ENCODE assay signal across 22 cellular contexts in the genomic region with DNA sequence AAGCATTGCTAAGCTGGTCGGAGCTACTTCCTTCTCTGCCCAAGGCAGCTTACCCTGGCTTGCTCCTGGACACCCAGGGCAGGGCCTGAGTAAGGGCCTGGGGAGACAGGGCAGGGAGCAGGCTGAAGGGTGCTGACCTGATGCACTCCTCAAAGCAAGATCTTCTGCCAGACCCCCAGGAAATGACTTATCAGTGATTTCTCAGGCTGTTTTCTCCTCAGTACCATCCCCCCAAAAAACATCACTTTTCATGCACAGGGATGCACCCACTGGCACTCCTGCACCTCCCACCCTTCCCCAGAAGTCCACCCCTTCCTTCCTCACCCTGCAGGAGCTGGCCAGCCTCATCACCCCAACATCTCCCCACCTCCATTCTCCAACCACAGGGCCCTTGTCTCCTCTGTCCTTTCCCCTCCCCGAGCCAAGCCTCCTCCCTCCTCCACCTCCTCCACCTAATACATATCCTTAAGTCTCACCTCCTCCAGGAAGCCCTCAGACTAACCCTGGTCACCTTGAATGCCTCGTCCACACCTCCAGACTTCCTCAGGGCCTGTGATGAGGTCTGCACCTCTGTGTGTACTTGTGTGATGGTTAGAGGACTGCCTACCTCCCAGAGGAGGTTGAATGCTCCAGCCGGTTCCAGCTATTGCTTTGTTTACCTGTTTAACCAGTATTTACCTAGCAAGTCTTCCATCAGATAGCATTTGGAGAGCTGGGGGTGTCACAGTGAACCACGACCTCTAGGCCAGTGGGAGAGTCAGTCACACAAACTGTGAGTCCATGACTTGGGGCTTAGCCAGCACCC. TPM values are rescaled to one million over a fixed set of nuclear protein-coding genes. Genes with fewer than 3 reads are reported as not detected.
DNase-seq lines count a peak whose midpoint lies in the region; ATAC-seq and TF ChIP-seq lines count a peak whose summit lies in the region.
"Had no signal": no experiment of that assay in that cellular context is flagged by ENCODE, and none has a peak within 500 bp of the region (broad histone marks: within the 10 kb centered on the region; RNA-seq: fewer than 3 reads in every experiment).

No MANE protein-coding gene starts in this region.

- ATAC-seq in stimulated activated effector memory CD8-positive, alpha-beta T cell treated with anti-CD3 and anti-CD28 coated beads, Interleukin-12 subunit alpha, Interleukin-12 subunit beta, amount 100 ng/mL, for 72 hours, result no peak
- ATAC-seq in HG03025 (IDR thresholded peaks at IDR 0.05; ENCODE audit: low FRiP score, unreplicated experiment), result no peak

- H3K27ac Mint-ChIP-seq in activated naive CD4-positive, alpha-beta T cell treated with anti-CD3 and anti-CD28 coated beads, Interleukin-2, amount 10 ng/mL, durations not matched to agents 7 days and 5 days, result peak overlapping the region; percentile 33
- no peak overlapping the region for H3K27ac Mint-ChIP-seq in stimulated activated effector memory CD8-positive, alpha-beta T cell treated with anti-CD3 and anti-CD28 coated beads, Interleukin-12 subunit alpha, Interleukin-12 subunit beta, amount 100 ng/mL, for 72 hours
- no peak overlapping the region for H3K27ac Mint-ChIP-seq in Calu3 (ENCODE audit: unreplicated experiment)
- H3K27ac Mint-ChIP-seq: activated T-helper 17 cell treated with anti-CD3 and anti-CD28 coated beads, Interleukin-2, amount 50 U/mL, for 72 hours; HFFc6 had no signal

- H3K9me3 Mint-ChIP-seq in activated naive CD4-positive, alpha-beta T cell treated with anti-CD3 and anti-CD28 coated beads, Interleukin-2, amount 10 ng/mL, durations not matched to agents 7 days and 5 days, result no peaks in the 10 kb centered on the region
- no peaks in the 10 kb centered on the region for H3K9me3 Mint-ChIP-seq in stimulated activated effector memory CD8-positive, alpha-beta T cell treated with anti-CD3 and anti-CD28 coated beads, Interleukin-12 subunit alpha, Interleukin-12 subunit beta, amount 100 ng/mL, for 72 hours
- no peaks in the 10 kb centered on the region for H3K9me3 Mint-ChIP-seq in Calu3 (ENCODE audit: low read depth, unreplicated experiment)
- H3K9me3 Mint-ChIP-seq: activated T-helper 17 cell treated with anti-CD3 and anti-CD28 coated beads, Interleukin-2, amount 50 U/mL, for 72 hours; HFFc6 had no signal

- intact Hi-C loops in Calu3 (cut with micrococcal nuclease; ENCODE audit: unreplicated experiment), result no loop called here

- no peaks in the 10 kb centered on the region for H3K36me3 Mint-ChIP-seq in activated naive CD4-positive, alpha-beta T cell treated with anti-CD3 and anti-CD28 coated beads, Interleukin-2, amount 10 ng/mL, durations not matched to agents 7 days and 5 days
- H3K36me3 Mint-ChIP-seq in stimulated activated effector memory CD8-positive, alpha-beta T cell treated with anti-CD3 and anti-CD28 coated beads, Interleukin-12 subunit alpha, Interleukin-12 subunit beta, amount 100 ng/mL, for 72 hours, result no peaks in the 10 kb centered on the region
- peaks cover 14% of the 10 kb centered on the region for H3K36me3 Mint-ChIP-seq in Calu3 (ENCODE audit: insufficient read depth, unreplicated experiment)

- no TSS peak for BruUV-seq in Calu3 (replicated peaks; lab: Mats Ljungman, UMichigan)

- H3K4me3 Mint-ChIP-seq in activated naive CD4-positive, alpha-beta T cell treated with anti-CD3 and anti-CD28 coated beads, Interleukin-2, amount 10 ng/mL, durations not matched to agents 7 days and 5 days, result peak overlapping the region; percentile 27
- H3K4me3 Mint-ChIP-seq in stimulated activated effector memory CD8-positive, alpha-beta T cell treated with anti-CD3 and anti-CD28 coated beads, Interleukin-12 subunit alpha, Interleukin-12 subunit beta, amount 100 ng/mL, for 72 hours, result peak overlapping the region; percentile 8
- H3K4me3 Mint-ChIP-seq in Calu3 (ENCODE audit: low read depth, unreplicated experiment), result no peak overlapping the region
- H3K4me3 Mint-ChIP-seq: HFFc6 had no signal

- CTCF ChIA-PET in activated naive CD4-positive, alpha-beta T cell treated with anti-CD3 and anti-CD28 coated beads, Interleukin-2, amount 10 ng/mL, durations not matched to agents 7 days and 5 days (lab: Charles Lee), result no interaction called here
- CTCF ChIA-PET in Calu3 (lab: Charles Lee), result interaction anchor here (1.7 kb wide), 1 partner anchor 187 kb away, joined by 6 read pairs; no protein-coding TSS in a partner anchor

- no peak for TF ChIP-seq CTCF in Calu3 (IDR thresholded peaks at IDR 0.05; ENCODE audit: unreplicated experiment)

- H3K27me3 Mint-ChIP-seq in activated naive CD4-positive, alpha-beta T cell treated with anti-CD3 and anti-CD28 coated beads, Interleukin-2, amount 10 ng/mL, durations not matched to agents 7 days and 5 days, result peaks cover 85% of the 10 kb centered on the region
- H3K27me3 Mint-ChIP-seq in Calu3 (ENCODE audit: unreplicated experiment), result peaks cover 73% of the 10 kb centered on the region

- DNase-seq in activated naive CD4-positive, alpha-beta T cell treated with anti-CD3 and anti-CD28 coated beads, Interleukin-2, amount 10 ng/mL, durations not matched to agents 7 days and 5 days, result no peak
- no peak for DNase-seq in activated naive CD4-positive, alpha-beta T cell (lab: John Stamatoyannopoulos, UW)
- DNase-seq in NCI-H69 (lab: John Stamatoyannopoulos, UW) (peak; percentile 24), epidermal melanocyte (ENCODE audit: insufficient read length, low spot score) (peak; percentile 18), Kasumi-1 (lab: John Stamatoyannopoulos, UW) (no peak), Calu3 (no peak)
- no peak for DNase-seq in stimulated activated effector memory CD8-positive, alpha-beta T cell treated with anti-CD3 and anti-CD28 coated beads, Interleukin-12 subunit alpha, Interleukin-12 subunit beta, amount 100 ng/mL, for 72 hours (ENCODE audit: low spot score in 2 of 2)
- DNase-seq: activated CD4-positive, CD25-positive, alpha-beta regulatory T cell; amniotic stem cell; cerebellar nuclear complex; DND-41; HFFc6; left ventricle myocardium inferior; mucosa of descending colon; NCI-H1105; NCI-H2081; NCI-H524 treated with DMSO at 0.1 percent for 48 hours; occipital lobe had no signal

- H3K4me1 Mint-ChIP-seq in activated naive CD4-positive, alpha-beta T cell treated with anti-CD3 and anti-CD28 coated beads, Interleukin-2, amount 10 ng/mL, durations not matched to agents 7 days and 5 days, result peaks cover 29% of the 10 kb centered on the region
- H3K4me1 Mint-ChIP-seq in stimulated activated effector memory CD8-positive, alpha-beta T cell treated with anti-CD3 and anti-CD28 coated beads, Interleukin-12 subunit alpha, Interleukin-12 subunit beta, amount 100 ng/mL, for 72 hours, result peaks cover 5% of the 10 kb centered on the region
- H3K4me1 Mint-ChIP-seq in Calu3 (ENCODE audit: low read depth, unreplicated experiment), result peaks cover 4% of the 10 kb centered on the region
- H3K4me1 Mint-ChIP-seq: activated T-helper 17 cell treated with anti-CD3 and anti-CD28 coated beads, Interleukin-2, amount 50 U/mL, for 72 hours had no signal

RNA-seq across cellular contexts. Expression of a gene that starts 1.1 kb away (rescaled TPM):
- total RNA-seq in Calu3 (2022), result not detected in 2 replicates
- total RNA-seq: activated T-helper 17 cell treated with anti-CD3 and anti-CD28 coated beads, Interleukin-2, amount 50 U/mL, for 72 hours; HFFc6 had no signal

RNA-seq across cellular contexts. Expression of a gene that starts 2.7 kb away (rescaled TPM):
- total RNA-seq in Calu3 (2022), result not detected in 2 replicates
- total RNA-seq: activated T-helper 17 cell treated with anti-CD3 and anti-CD28 coated beads, Interleukin-2, amount 50 U/mL, for 72 hours; HFFc6 had no signal

RNA-seq across cellular contexts. Expression of a gene that starts 4.9 kb away (rescaled TPM):
- total RNA-seq in Calu3 (2022), result not detected in 2 replicates
- total RNA-seq: activated T-helper 17 cell treated with anti-CD3 and anti-CD28 coated beads, Interleukin-2, amount 50 U/mL, for 72 hours; left ventricle myocardium inferior; mucosa of descending colon; right cardiac atrium; suprapubic skin had no signal

RNA-seq across cellular contexts. Expression of a gene that starts 9.6 kb away (rescaled TPM):
- not detected in 2 replicates for total RNA-seq in Calu3 (2022)
- total RNA-seq: activated T-helper 17 cell treated with anti-CD3 and anti-CD28 coated beads, Interleukin-2, amount 50 U/mL, for 72 hours; HFFc6; left ventricle myocardium inferior; mucosa of descending colon; right cardiac atrium; suprapubic skin had no signal

RNA-seq across cellular contexts. Expression of a gene that starts 22.9 kb away (rescaled TPM):
- total RNA-seq in Calu3 (2022), result not detected in 2 replicates
- total RNA-seq: activated T-helper 17 cell treated with anti-CD3 and anti-CD28 coated beads, Interleukin-2, amount 50 U/mL, for 72 hours; HFFc6; left ventricle myocardium inferior; right cardiac atrium; suprapubic skin had no signal

Comparison
In these comparisons a context has a peak if more than half of its experiments do, and no peak if none do; other contexts are left out.
1. DNase-seq: peak in NCI-H69 (single experiment) and epidermal melanocyte (single experiment); none in activated naive CD4-positive, alpha-beta T cell treated with anti-CD3 and anti-CD28 coated beads, Interleukin-2, amount 10 ng/mL, durations not matched to agents 7 days and 5 days (single experiment), activated naive CD4-positive, alpha-beta T cell (0 of 4), stimulated activated effector memory CD8-positive, alpha-beta T cell treated with anti-CD3 and anti-CD28 coated beads, Interleukin-12 subunit alpha, Interleukin-12 subunit beta, amount 100 ng/mL, for 72 hours (0 of 2), Kasumi-1 (0 of 2) and Calu3 (single experiment).